ENCODE assay signal across 24 cellular contexts in the genomic region with DNA sequence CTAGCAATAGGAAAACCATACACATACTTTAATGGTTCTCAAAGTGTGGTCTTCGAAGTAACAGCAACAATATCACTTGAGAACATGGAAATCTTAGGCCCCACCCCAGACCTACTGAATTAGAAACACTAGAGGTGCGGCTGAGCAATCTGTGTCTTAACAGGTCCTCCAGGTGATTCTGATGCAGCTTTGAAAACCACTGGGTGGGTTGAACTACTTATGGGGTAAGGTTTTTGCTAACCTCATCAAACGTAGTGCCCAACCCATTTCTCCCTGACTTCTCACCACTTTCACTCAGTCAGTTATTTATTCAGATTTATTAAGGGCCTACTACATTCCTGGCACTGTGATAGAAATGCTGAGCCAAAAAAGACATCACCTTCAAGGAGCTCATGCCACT. TPM values are rescaled to one million over a fixed set of nuclear protein-coding genes. Genes with fewer than 3 reads are reported as not detected.
DNase-seq lines count a peak whose midpoint lies in the region; ATAC-seq lines count a peak whose summit lies in the region.
"Had no signal": no experiment of that assay in that cellular context is flagged by ENCODE, and none has a peak within 500 bp of the region (broad histone marks: within the 10 kb centered on the region; RNA-seq: fewer than 3 reads in every experiment).

No MANE protein-coding gene starts in this region.

- DNase-seq in activated T-cell treated with anti-CD3 and anti-CD28 coated beads, Interleukin-2, amount 50 U/mL, for 72 hours = peak in 1 of 2 donors; percentile 26
- no peak for DNase-seq in activated T-cell treated with anti-CD3 and anti-CD28 coated beads, Interleukin-2, amount 50 U/mL, for 48 hours
- no peak for DNase-seq in activated naive CD8-positive, alpha-beta T cell treated with anti-CD3 and anti-CD28 coated beads, Interleukin-2, amount 10 ng/mL, durations not matched to agents 7 days and 5 days
- DNase-seq in stimulated activated naive CD8-positive, alpha-beta T cell treated with anti-CD3 and anti-CD28 coated beads, Interleukin-15, Interleukin-2, amounts not matched to agents 100 U/mL and 50 U/mL, for 24 hours = no peak
- DNase-seq in hippocampal formation (lab: John Stamatoyannopoulos, UW) = no peak
- DNase-seq: ACHN; CD4-positive, alpha-beta T cell; GOT3; HCEC 1CT; Karpas-422; NCI-H1105 treated with DMSO at 0.1 percent for 48 hours; NCI-H2029 treated with DMSO at 0.1 percent for 48 hours; NCI-H2171; NCI-H345; NCI-H524; NCI-H774 had no signal

- H3K4me3 Mint-ChIP-seq in activated T-cell treated with anti-CD3 and anti-CD28 coated beads, Interleukin-2, amount 50 U/mL, for 72 hours = no peak overlapping the region
- H3K4me3 Mint-ChIP-seq in activated naive CD8-positive, alpha-beta T cell treated with anti-CD3 and anti-CD28 coated beads, Interleukin-2, amount 10 ng/mL, durations not matched to agents 7 days and 5 days = no peak overlapping the region
- H3K4me3 Mint-ChIP-seq: CD4-positive, alpha-beta T cell; IgD-negative memory B cell had no signal

- H3K36me3 Mint-ChIP-seq in activated T-cell treated with anti-CD3 and anti-CD28 coated beads, Interleukin-2, amount 50 U/mL, for 72 hours (ENCODE audit: insufficient read depth in 2 of 2) = peaks cover 6 to 37% of the 10 kb centered on the region in 2 donors
- H3K36me3 Mint-ChIP-seq in activated naive CD8-positive, alpha-beta T cell treated with anti-CD3 and anti-CD28 coated beads, Interleukin-2, amount 10 ng/mL, durations not matched to agents 7 days and 5 days = peaks cover 40% of the 10 kb centered on the region

- no peaks in the 10 kb centered on the region for H3K9me3 ChIP-seq in esophagus (ENCODE audit: control insufficient read depth in 2 of 2, insufficient read depth in 1 of 2, low read depth in 1 of 2, low read length in 1 of 2)
- H3K9me3 ChIP-seq: BLaER1 had no signal

- peaks cover 12% of the 10 kb centered on the region for H3K27me3 Mint-ChIP-seq in activated T-cell treated with anti-CD3 and anti-CD28 coated beads, Interleukin-2, amount 50 U/mL, for 72 hours (ENCODE audit: low read depth)
- no peaks in the 10 kb centered on the region for H3K27me3 Mint-ChIP-seq in activated naive CD8-positive, alpha-beta T cell treated with anti-CD3 and anti-CD28 coated beads, Interleukin-2, amount 10 ng/mL, durations not matched to agents 7 days and 5 days
- H3K27me3 Mint-ChIP-seq: CD4-positive, alpha-beta T cell had no signal

- H3K4me1 Mint-ChIP-seq in activated T-cell treated with anti-CD3 and anti-CD28 coated beads, Interleukin-2, amount 50 U/mL, for 72 hours (ENCODE audit: low read depth) = peaks cover 70% of the 10 kb centered on the region
- H3K4me1 Mint-ChIP-seq in activated naive CD8-positive, alpha-beta T cell treated with anti-CD3 and anti-CD28 coated beads, Interleukin-2, amount 10 ng/mL, durations not matched to agents 7 days and 5 days = peaks cover 52% of the 10 kb centered on the region

- H3K36me3 ChIP-seq in esophagus (ENCODE audit: control insufficient read depth in 2 of 2, insufficient read depth in 2 of 2, low read length in 1 of 2) = peaks cover 0 to 9% of the 10 kb centered on the region in 2 donors
- H3K36me3 ChIP-seq: BLaER1 had no signal

- peak; percentile 53 to 73 for ATAC-seq in activated T-cell treated with anti-CD3 and anti-CD28 coated beads, Interleukin-2, amount 50 U/mL, for 72 hours (replicated peaks in 1 of 2)
- peak; percentile 36 for ATAC-seq in activated naive CD8-positive, alpha-beta T cell treated with anti-CD3 and anti-CD28 coated beads, Interleukin-2, amount 10 ng/mL, durations not matched to agents 7 days and 5 days (ENCODE audit: low read depth)
- ATAC-seq in stimulated activated naive CD8-positive, alpha-beta T cell treated with anti-CD3 and anti-CD28 coated beads, Interleukin-15, Interleukin-2, amounts not matched to agents 100 U/mL and 50 U/mL, for 24 hours = peak; percentile 24
- no peak for ATAC-seq in HG03469 (IDR thresholded peaks at IDR 0.05; ENCODE audit: unreplicated experiment)
- no peak for ATAC-seq in HG03439 (IDR thresholded peaks at IDR 0.05; ENCODE audit: unreplicated experiment)

- WGBS in esophagus, 2 donors = 63 to 69% methylated on average over 3 of the region's 3 CpGs

- no peak overlapping the region for H3K27ac Mint-ChIP-seq in activated T-cell treated with anti-CD3 and anti-CD28 coated beads, Interleukin-2, amount 50 U/mL, for 72 hours
- peak overlapping the region; percentile 46 for H3K27ac Mint-ChIP-seq in activated naive CD8-positive, alpha-beta T cell treated with anti-CD3 and anti-CD28 coated beads, Interleukin-2, amount 10 ng/mL, durations not matched to agents 7 days and 5 days
- H3K27ac Mint-ChIP-seq: CD4-positive, alpha-beta T cell; IgD-negative memory B cell had no signal

- POLR2A ChIA-PET in activated naive CD8-positive, alpha-beta T cell treated with anti-CD3 and anti-CD28 coated beads, Interleukin-2, amount 10 ng/mL, durations not matched to agents 7 days and 5 days (lab: Charles Lee) = interaction anchor here (0.8 to 1.8 kb wide), 2 partner anchors 24 to 44 kb away, joined by 3 to 7 read pairs; no protein-coding TSS in a partner anchor

- peak overlapping the region in 1 of 2 donors; percentile 83 for H3K4me3 ChIP-seq in esophagus (ENCODE audit: low read depth in 1 of 2, low read length in 2 of 2)
- H3K4me3 ChIP-seq: BLaER1 had no signal

- H3K4me1 ChIP-seq in esophagus (ENCODE audit: control insufficient read depth in 2 of 2, insufficient read depth in 2 of 2, low read length in 1 of 2) = peaks cover 0 to 3% of the 10 kb centered on the region in 2 donors
- H3K4me1 ChIP-seq: BLaER1 had no signal

- peak overlapping the region; percentile 7 to 45 for H3K27ac ChIP-seq in esophagus (ENCODE audit: low read depth in 2 of 2, low read length in 1 of 2)
- H3K27ac ChIP-seq: 22Rv1, BLaER1 had no signal

- peaks cover 0 to 2% of the 10 kb centered on the region in 2 donors for H3K9me3 Mint-ChIP-seq in activated T-cell treated with anti-CD3 and anti-CD28 coated beads, Interleukin-2, amount 50 U/mL, for 72 hours
- no peaks in the 10 kb centered on the region for H3K9me3 Mint-ChIP-seq in activated naive CD8-positive, alpha-beta T cell treated with anti-CD3 and anti-CD28 coated beads, Interleukin-2, amount 10 ng/mL, durations not matched to agents 7 days and 5 days
- H3K9me3 Mint-ChIP-seq: CD4-positive, alpha-beta T cell had no signal

- H3K27me3 ChIP-seq in esophagus (ENCODE audit: control insufficient read depth in 1 of 2, insufficient read depth in 2 of 2, low read length in 2 of 2) = no peaks in the 10 kb centered on the region

RNA-seq across cellular contexts. Expression of gene MPZL2, which starts 3.7 kb away (rescaled TPM):
- total RNA-seq in activated T-cell treated with anti-CD3 and anti-CD28 coated beads, Interleukin-2, amount 50 U/mL, for 72 hours = 10 to 100 TPM; 10.1 to 12.9 TPM
- total RNA-seq in activated naive CD8-positive, alpha-beta T cell treated with anti-CD3 and anti-CD28 coated beads, Interleukin-2, amount 10 ng/mL, durations not matched to agents 7 days and 5 days = 1 to 10 TPM; 8.2 to 9.2 TPM
- polyA plus RNA-seq in esophagus = 100 to 1,000 TPM; 150 to 185 TPM
- total RNA-seq: G401 had no signal
- polyA plus RNA-seq: IgD-negative memory B cell had no signal

RNA-seq across cellular contexts. Expression of gene MPZL3, which starts 8.2 kb away (rescaled TPM):
- 10 to 100 TPM; 71.3 to 76.3 TPM for total RNA-seq in activated T-cell treated with anti-CD3 and anti-CD28 coated beads, Interleukin-2, amount 50 U/mL, for 72 hours
- total RNA-seq in activated naive CD8-positive, alpha-beta T cell treated with anti-CD3 and anti-CD28 coated beads, Interleukin-2, amount 10 ng/mL, durations not matched to agents 7 days and 5 days = 10 to 100 TPM; 24.5 to 29.8 TPM
- 10 to 100 TPM; 18.8 to 34.1 TPM for polyA plus RNA-seq in esophagus
- total RNA-seq: G401 had no signal

RNA-seq across cellular contexts. Expression of gene JAML, which starts 35.5 kb away (rescaled TPM):
- total RNA-seq in activated T-cell treated with anti-CD3 and anti-CD28 coated beads, Interleukin-2, amount 50 U/mL, for 72 hours = 100 to 1,000 TPM; 272 to 369 TPM
- total RNA-seq in activated naive CD8-positive, alpha-beta T cell treated with anti-CD3 and anti-CD28 coated beads, Interleukin-2, amount 10 ng/mL, durations not matched to agents 7 days and 5 days = 100 to 1,000 TPM; 181 to 189 TPM
- polyA plus RNA-seq in esophagus = 1 to 10 TPM; 6.1 to 7.0 TPM
- total RNA-seq: G401, M059J had no signal

RNA-seq across cellular contexts. Expression of gene CD3E, which starts 44.2 kb away (rescaled TPM):
- 100 to 1,000 TPM; 404 to 419 TPM for total RNA-seq in activated T-cell treated with anti-CD3 and anti-CD28 coated beads, Interleukin-2, amount 50 U/mL, for 72 hours
- total RNA-seq in activated naive CD8-positive, alpha-beta T cell treated with anti-CD3 and anti-CD28 coated beads, Interleukin-2, amount 10 ng/mL, durations not matched to agents 7 days and 5 days = 100 to 1,000 TPM; 607 to 630 TPM
- 1 to 10 TPM; 4.6 to 5.1 TPM for polyA plus RNA-seq in esophagus
- total RNA-seq: G401, M059J had no signal

Comparison
In these comparisons a context has a peak if more than half of its experiments do, and no peak if none do; other contexts are left out.
1. ATAC-seq: peak in activated T-cell treated with anti-CD3 and anti-CD28 coated beads, Interleukin-2, amount 50 U/mL, for 72 hours (2 of 2), activated naive CD8-positive, alpha-beta T cell treated with anti-CD3 and anti-CD28 coated beads, Interleukin-2, amount 10 ng/mL, durations not matched to agents 7 days and 5 days (single experiment) and stimulated activated naive CD8-positive, alpha-beta T cell treated with anti-CD3 and anti-CD28 coated beads, Interleukin-15, Interleukin-2, amounts not matched to agents 100 U/mL and 50 U/mL, for 24 hours (single experiment); none in HG03469 (single experiment) and HG03439 (single experiment).